ENCODE assay signal across 1 cellular context in the genomic region with DNA sequence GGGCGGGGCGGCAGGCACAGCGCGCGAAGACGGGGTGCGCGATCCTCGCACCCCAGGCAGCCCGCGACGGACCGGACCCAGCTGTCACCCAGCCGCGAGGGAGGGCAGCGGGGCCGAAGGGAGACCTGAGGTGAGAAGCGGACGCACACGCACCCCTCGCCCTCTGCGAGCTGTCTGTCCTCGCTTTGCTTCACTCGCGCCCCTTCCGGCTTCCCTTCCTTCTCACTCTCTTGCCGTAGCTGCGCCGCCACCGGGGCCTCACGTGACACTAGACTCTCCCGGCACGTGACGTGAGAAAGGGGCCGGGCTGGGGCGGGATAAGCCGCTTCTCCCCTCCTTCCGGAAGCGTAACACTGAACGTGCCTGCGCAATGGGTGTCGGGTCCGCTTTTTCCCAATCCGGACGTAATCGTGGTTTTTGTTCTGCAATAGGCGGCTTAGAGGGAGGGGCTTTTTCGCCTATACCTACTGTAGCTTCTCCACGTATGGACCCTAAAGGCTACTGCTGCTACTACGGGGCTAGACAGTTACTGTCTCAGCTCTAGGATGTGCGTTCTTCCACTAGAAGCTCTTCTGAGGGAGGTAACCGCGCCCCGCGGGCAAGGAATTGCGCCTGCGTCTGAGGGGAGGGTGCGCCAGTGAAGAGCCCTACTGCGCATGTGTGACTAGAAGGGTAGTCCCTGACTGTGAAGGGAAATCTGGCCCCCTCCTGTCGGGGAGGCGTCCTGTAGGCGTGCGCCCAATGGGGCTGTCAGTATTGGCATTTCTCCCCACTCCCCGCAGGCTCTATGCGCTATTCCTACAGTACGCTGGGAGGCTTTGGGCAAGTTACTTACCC.
TF ChIP-seq lines count a peak whose summit lies in the region.

A gene (minus strand): TSS at position 270 of the 837 bp plus-strand sequence. CDS start 434 bp downstream, outside the sequence.
A gene with protein sequence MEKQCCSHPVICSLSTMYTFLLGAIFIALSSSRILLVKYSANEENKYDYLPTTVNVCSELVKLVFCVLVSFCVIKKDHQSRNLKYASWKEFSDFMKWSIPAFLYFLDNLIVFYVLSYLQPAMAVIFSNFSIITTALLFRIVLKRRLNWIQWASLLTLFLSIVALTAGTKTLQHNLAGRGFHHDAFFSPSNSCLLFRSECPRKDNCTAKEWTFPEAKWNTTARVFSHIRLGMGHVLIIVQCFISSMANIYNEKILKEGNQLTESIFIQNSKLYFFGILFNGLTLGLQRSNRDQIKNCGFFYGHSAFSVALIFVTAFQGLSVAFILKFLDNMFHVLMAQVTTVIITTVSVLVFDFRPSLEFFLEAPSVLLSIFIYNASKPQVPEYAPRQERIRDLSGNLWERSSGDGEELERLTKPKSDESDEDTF (plus strand): TSS at position 353 of the 837 bp plus-strand sequence. CDS start 1,359 bp downstream, outside the sequence.

TF ChIP-seq in K562, 482 proteins besides CTCF, POLR2A, EP300 and RAD21 (continued from another document and continues in another):
- TF ChIP-seq ZNF584 (CRISPR knock-in tag; IDR thresholded peaks at IDR 0.05; ENCODE audit: low read depth): no peak
- TF ChIP-seq, protein P1, sequence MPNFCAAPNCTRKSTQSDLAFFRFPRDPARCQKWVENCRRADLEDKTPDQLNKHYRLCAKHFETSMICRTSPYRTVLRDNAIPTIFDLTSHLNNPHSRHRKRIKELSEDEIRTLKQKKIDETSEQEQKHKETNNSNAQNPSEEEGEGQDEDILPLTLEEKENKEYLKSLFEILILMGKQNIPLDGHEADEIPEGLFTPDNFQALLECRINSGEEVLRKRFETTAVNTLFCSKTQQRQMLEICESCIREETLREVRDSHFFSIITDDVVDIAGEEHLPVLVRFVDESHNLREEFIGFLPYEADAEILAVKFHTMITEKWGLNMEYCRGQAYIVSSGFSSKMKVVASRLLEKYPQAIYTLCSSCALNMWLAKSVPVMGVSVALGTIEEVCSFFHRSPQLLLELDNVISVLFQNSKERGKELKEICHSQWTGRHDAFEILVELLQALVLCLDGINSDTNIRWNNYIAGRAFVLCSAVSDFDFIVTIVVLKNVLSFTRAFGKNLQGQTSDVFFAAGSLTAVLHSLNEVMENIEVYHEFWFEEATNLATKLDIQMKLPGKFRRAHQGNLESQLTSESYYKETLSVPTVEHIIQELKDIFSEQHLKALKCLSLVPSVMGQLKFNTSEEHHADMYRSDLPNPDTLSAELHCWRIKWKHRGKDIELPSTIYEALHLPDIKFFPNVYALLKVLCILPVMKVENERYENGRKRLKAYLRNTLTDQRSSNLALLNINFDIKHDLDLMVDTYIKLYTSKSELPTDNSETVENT (CRISPR knock-in tag; IDR thresholded peaks at IDR 0.05): no peak
- TF ChIP-seq, protein P2, sequence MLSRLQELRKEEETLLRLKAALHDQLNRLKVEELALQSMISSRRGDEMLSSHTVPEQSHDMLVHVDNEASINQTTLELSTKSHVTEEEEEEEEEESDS (CRISPR knock-in tag; IDR thresholded peaks at IDR 0.05): no peak
- TF ChIP-seq, protein P3, sequence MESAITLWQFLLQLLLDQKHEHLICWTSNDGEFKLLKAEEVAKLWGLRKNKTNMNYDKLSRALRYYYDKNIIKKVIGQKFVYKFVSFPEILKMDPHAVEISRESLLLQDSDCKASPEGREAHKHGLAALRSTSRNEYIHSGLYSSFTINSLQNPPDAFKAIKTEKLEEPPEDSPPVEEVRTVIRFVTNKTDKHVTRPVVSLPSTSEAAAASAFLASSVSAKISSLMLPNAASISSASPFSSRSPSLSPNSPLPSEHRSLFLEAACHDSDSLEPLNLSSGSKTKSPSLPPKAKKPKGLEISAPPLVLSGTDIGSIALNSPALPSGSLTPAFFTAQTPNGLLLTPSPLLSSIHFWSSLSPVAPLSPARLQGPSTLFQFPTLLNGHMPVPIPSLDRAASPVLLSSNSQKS (CRISPR knock-in tag; IDR thresholded peaks at IDR 0.05): no peak
- TF ChIP-seq BHLHE40 (IDR thresholded peaks at IDR 0.05; ENCODE audit: low read length): peak; percentile 100
- TF ChIP-seq BRF1 (IDR thresholded peaks at IDR 0.05; ENCODE audit: borderline replicate concordance, extremely low read depth, insufficient read length): no peak
- TF ChIP-seq U2AF1 (optimal IDR thresholded peaks at IDR 0.05; ENCODE audit: low read depth, low read length): no peak
- TF ChIP-seq FOS (IDR thresholded peaks at IDR 0.05; ENCODE audit: extremely low read depth, insufficient read length): peak; percentile 82
- TF ChIP-seq, protein P4, sequence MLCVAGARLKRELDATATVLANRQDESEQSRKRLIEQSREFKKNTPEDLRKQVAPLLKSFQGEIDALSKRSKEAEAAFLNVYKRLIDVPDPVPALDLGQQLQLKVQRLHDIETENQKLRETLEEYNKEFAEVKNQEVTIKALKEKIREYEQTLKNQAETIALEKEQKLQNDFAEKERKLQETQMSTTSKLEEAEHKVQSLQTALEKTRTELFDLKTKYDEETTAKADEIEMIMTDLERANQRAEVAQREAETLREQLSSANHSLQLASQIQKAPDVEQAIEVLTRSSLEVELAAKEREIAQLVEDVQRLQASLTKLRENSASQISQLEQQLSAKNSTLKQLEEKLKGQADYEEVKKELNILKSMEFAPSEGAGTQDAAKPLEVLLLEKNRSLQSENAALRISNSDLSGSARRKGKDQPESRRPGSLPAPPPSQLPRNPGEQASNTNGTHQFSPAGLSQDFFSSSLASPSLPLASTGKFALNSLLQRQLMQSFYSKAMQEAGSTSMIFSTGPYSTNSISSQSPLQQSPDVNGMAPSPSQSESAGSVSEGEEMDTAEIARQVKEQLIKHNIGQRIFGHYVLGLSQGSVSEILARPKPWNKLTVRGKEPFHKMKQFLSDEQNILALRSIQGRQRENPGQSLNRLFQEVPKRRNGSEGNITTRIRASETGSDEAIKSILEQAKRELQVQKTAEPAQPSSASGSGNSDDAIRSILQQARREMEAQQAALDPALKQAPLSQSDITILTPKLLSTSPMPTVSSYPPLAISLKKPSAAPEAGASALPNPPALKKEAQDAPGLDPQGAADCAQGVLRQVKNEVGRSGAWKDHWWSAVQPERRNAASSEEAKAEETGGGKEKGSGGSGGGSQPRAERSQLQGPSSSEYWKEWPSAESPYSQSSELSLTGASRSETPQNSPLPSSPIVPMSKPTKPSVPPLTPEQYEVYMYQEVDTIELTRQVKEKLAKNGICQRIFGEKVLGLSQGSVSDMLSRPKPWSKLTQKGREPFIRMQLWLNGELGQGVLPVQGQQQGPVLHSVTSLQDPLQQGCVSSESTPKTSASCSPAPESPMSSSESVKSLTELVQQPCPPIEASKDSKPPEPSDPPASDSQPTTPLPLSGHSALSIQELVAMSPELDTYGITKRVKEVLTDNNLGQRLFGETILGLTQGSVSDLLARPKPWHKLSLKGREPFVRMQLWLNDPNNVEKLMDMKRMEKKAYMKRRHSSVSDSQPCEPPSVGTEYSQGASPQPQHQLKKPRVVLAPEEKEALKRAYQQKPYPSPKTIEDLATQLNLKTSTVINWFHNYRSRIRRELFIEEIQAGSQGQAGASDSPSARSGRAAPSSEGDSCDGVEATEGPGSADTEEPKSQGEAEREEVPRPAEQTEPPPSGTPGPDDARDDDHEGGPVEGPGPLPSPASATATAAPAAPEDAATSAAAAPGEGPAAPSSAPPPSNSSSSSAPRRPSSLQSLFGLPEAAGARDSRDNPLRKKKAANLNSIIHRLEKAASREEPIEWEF (CRISPR knock-in tag; IDR thresholded peaks at IDR 0.05): no peak
- TF ChIP-seq, protein P5, sequence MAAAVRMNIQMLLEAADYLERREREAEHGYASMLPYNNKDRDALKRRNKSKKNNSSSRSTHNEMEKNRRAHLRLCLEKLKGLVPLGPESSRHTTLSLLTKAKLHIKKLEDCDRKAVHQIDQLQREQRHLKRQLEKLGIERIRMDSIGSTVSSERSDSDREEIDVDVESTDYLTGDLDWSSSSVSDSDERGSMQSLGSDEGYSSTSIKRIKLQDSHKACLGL (CRISPR knock-in tag; IDR thresholded peaks at IDR 0.05; ENCODE audit: borderline replicate concordance, poor library complexity, severe bottlenecking): no peak
- TF ChIP-seq, protein P6, sequence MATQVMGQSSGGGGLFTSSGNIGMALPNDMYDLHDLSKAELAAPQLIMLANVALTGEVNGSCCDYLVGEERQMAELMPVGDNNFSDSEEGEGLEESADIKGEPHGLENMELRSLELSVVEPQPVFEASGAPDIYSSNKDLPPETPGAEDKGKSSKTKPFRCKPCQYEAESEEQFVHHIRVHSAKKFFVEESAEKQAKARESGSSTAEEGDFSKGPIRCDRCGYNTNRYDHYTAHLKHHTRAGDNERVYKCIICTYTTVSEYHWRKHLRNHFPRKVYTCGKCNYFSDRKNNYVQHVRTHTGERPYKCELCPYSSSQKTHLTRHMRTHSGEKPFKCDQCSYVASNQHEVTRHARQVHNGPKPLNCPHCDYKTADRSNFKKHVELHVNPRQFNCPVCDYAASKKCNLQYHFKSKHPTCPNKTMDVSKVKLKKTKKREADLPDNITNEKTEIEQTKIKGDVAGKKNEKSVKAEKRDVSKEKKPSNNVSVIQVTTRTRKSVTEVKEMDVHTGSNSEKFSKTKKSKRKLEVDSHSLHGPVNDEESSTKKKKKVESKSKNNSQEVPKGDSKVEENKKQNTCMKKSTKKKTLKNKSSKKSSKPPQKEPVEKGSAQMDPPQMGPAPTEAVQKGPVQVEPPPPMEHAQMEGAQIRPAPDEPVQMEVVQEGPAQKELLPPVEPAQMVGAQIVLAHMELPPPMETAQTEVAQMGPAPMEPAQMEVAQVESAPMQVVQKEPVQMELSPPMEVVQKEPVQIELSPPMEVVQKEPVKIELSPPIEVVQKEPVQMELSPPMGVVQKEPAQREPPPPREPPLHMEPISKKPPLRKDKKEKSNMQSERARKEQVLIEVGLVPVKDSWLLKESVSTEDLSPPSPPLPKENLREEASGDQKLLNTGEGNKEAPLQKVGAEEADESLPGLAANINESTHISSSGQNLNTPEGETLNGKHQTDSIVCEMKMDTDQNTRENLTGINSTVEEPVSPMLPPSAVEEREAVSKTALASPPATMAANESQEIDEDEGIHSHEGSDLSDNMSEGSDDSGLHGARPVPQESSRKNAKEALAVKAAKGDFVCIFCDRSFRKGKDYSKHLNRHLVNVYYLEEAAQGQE (CRISPR knock-in tag; IDR thresholded peaks at IDR 0.05; ENCODE audit: low read depth): no peak
- TF ChIP-seq SP1 (CRISPR knock-in tag; IDR thresholded peaks at IDR 0.05): peak; percentile 73
- peak; percentile 83 for TF ChIP-seq GABPB1 (CRISPR knock-in tag; IDR thresholded peaks at IDR 0.05)
- TF ChIP-seq FOXA1 (IDR thresholded peaks at IDR 0.05; ENCODE audit: borderline replicate concordance): no peak
- TF ChIP-seq KLF6 (CRISPR knock-in tag; IDR thresholded peaks at IDR 0.05; ENCODE audit: borderline replicate concordance): 0 out of 2 replicates have a peak, but pooled peaks have one; percentile 13
- TF ChIP-seq FOXJ3 (CRISPR knock-in tag; IDR thresholded peaks at IDR 0.05): no peak
- TF ChIP-seq HLTF (IDR thresholded peaks at IDR 0.05): peak; percentile 52; the same call in 1 of the 2 replicates
- peak; percentile 97 for TF ChIP-seq TOE1 (IDR thresholded peaks at IDR 0.05; ENCODE audit: borderline replicate concordance)
- no peak for TF ChIP-seq TOE1 (CRISPR knock-in tag; IDR thresholded peaks at IDR 0.05; ENCODE audit: borderline replicate concordance, low read depth)
- TF ChIP-seq, protein P7, sequence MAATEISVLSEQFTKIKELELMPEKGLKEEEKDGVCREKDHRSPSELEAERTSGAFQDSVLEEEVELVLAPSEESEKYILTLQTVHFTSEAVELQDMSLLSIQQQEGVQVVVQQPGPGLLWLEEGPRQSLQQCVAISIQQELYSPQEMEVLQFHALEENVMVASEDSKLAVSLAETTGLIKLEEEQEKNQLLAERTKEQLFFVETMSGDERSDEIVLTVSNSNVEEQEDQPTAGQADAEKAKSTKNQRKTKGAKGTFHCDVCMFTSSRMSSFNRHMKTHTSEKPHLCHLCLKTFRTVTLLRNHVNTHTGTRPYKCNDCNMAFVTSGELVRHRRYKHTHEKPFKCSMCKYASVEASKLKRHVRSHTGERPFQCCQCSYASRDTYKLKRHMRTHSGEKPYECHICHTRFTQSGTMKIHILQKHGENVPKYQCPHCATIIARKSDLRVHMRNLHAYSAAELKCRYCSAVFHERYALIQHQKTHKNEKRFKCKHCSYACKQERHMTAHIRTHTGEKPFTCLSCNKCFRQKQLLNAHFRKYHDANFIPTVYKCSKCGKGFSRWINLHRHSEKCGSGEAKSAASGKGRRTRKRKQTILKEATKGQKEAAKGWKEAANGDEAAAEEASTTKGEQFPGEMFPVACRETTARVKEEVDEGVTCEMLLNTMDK (IDR thresholded peaks at IDR 0.05; ENCODE audit: borderline replicate concordance, insufficient read depth, low read depth, low read length, poor library complexity, severe bottlenecking): no peak
- TF ChIP-seq XRCC4 (IDR thresholded peaks at IDR 0.05; ENCODE audit: extremely low read depth, insufficient read depth, insufficient read length): no peak
- TF ChIP-seq TBP (optimal IDR thresholded peaks at IDR 0.05; ENCODE audit: low read depth, low read length): peak; percentile 54
- TF ChIP-seq, protein P8, sequence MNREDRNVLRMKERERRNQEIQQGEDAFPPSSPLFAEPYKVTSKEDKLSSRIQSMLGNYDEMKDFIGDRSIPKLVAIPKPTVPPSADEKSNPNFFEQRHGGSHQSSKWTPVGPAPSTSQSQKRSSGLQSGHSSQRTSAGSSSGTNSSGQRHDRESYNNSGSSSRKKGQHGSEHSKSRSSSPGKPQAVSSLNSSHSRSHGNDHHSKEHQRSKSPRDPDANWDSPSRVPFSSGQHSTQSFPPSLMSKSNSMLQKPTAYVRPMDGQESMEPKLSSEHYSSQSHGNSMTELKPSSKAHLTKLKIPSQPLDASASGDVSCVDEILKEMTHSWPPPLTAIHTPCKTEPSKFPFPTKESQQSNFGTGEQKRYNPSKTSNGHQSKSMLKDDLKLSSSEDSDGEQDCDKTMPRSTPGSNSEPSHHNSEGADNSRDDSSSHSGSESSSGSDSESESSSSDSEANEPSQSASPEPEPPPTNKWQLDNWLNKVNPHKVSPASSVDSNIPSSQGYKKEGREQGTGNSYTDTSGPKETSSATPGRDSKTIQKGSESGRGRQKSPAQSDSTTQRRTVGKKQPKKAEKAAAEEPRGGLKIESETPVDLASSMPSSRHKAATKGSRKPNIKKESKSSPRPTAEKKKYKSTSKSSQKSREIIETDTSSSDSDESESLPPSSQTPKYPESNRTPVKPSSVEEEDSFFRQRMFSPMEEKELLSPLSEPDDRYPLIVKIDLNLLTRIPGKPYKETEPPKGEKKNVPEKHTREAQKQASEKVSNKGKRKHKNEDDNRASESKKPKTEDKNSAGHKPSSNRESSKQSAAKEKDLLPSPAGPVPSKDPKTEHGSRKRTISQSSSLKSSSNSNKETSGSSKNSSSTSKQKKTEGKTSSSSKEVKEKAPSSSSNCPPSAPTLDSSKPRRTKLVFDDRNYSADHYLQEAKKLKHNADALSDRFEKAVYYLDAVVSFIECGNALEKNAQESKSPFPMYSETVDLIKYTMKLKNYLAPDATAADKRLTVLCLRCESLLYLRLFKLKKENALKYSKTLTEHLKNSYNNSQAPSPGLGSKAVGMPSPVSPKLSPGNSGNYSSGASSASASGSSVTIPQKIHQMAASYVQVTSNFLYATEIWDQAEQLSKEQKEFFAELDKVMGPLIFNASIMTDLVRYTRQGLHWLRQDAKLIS (CRISPR knock-in tag; IDR thresholded peaks at IDR 0.05): peak; percentile 74; the same call in 1 of the 2 replicates
- TF ChIP-seq ZNF384 (IDR thresholded peaks at IDR 0.05; ENCODE audit: low read depth, low read length): no peak
- no peak; a peak in 1 of 4 replicates for TF ChIP-seq NONO (IDR thresholded peaks at IDR 0.05; ENCODE audit: low read depth in 2 of 2, low read length in 1 of 2)
- no peak for TF ChIP-seq THRAP3 (IDR thresholded peaks at IDR 0.05; ENCODE audit: borderline replicate concordance)
